ENCODE assay signal across 1 cellular context in genomic region chr10:14601872-14602725, GRCh38.
TF ChIP-seq lines count a peak whose summit lies in the region.

No MANE protein-coding gene starts in this region.

TF ChIP-seq in GM12878, 131 proteins besides CTCF, POLR2A, EP300 and RAD21 (continued from another document and continues in another):
- TF ChIP-seq MLLT1 (IDR thresholded peaks at IDR 0.05) (peak; percentile 79; the same call in 1 of the 2 replicates), PML (IDR thresholded peaks at IDR 0.05; ENCODE audit: low read length) (peak; percentile 65; the same call in 1 of the 2 replicates), RELB (IDR thresholded peaks at IDR 0.05; ENCODE audit: low read depth) (peak; percentile 85), BCL3 (IDR thresholded peaks at IDR 0.05; ENCODE audit: borderline replicate concordance, insufficient read depth, low read depth, low read length, poor library complexity, severe bottlenecking) (peak; percentile 33), TBL1XR1 (IDR thresholded peaks at IDR 0.05; ENCODE audit: low read depth, low read length) (0 out of 2 replicates have a peak, but pooled peaks have one; percentile 42), ETV6 (conservative IDR thresholded peaks at IDR 0.05 in 1 of 2, IDR thresholded peaks at IDR 0.05 in 1 of 2; ENCODE audit: borderline replicate concordance in 1 of 2, low read depth in 1 of 2) (peak in 1 of 2 experiments; percentile 42; a peak in 1 of 4 replicates), ZNF217 (IDR thresholded peaks at IDR 0.05) (0 out of 2 replicates have a peak, but pooled peaks have one; percentile 23), ZBTB40 (IDR thresholded peaks at IDR 0.05; ENCODE audit: borderline replicate concordance) (peak; percentile 57; the same call in 1 of the 2 replicates), MEF2B (IDR thresholded peaks at IDR 0.05; ENCODE audit: partially characterized antibody, poor library complexity, severe bottlenecking) (peak; percentile 74), CREB1 (IDR thresholded peaks at IDR 0.05; ENCODE audit: low read depth) (peak; percentile 74), SKIL (IDR thresholded peaks at IDR 0.05; ENCODE audit: low read depth, poor library complexity, severe bottlenecking) (peak; percentile 60), CREM (IDR thresholded peaks at IDR 0.05; ENCODE audit: low read depth) (peak; percentile 73; the same call in 1 of the 2 replicates), ZBTB33 (IDR thresholded peaks at IDR 0.05) (no peak), BCL11A (IDR thresholded peaks at IDR 0.05; ENCODE audit: low read depth, low read length) (peak; percentile 61), ZBED1 (IDR thresholded peaks at IDR 0.05; ENCODE audit: borderline replicate concordance) (peak; percentile 71; the same call in 1 of the 2 replicates), HDAC6 (IDR thresholded peaks at IDR 0.05; ENCODE audit: unreplicated experiment) (no peak), YY1 (IDR thresholded peaks at IDR 0.05; ENCODE audit: low read depth, low read length) (peak; percentile 43; the same call in 1 of the 2 replicates), JUNB (IDR thresholded peaks at IDR 0.05) (peak; percentile 71), FOXM1 (IDR thresholded peaks at IDR 0.05; ENCODE audit: low read depth, low read length) (peak; percentile 45; the same call in 1 of the 2 replicates), SUPT20H (IDR thresholded peaks at IDR 0.05; ENCODE audit: borderline replicate concordance, control insufficient read depth, low read depth, low read length) (no peak), YBX1 (IDR thresholded peaks at IDR 0.05) (no peak), NRF1 (conservative IDR thresholded peaks at IDR 0.05; ENCODE audit: low read depth, low read length) (no peak), SIN3A (IDR thresholded peaks at IDR 0.05; ENCODE audit: low read depth, low read length) (0 out of 2 replicates have a peak, but pooled peaks have one; percentile 79), IKZF2 (IDR thresholded peaks at IDR 0.05) (peak; percentile 79 to 80), MEF2A (IDR thresholded peaks at IDR 0.05; ENCODE audit: insufficient read depth, low read depth, low read length) (peak; percentile 67; the same call in 1 of the 2 replicates), ZSCAN29 (IDR thresholded peaks at IDR 0.05) (no peak), RFX5 (IDR thresholded peaks at IDR 0.05; ENCODE audit: low read depth, low read length) (0 out of 2 replicates have a peak, but pooled peaks have one; percentile 28), NBN (IDR thresholded peaks at IDR 0.05) (0 out of 2 replicates have a peak, but pooled peaks have one; percentile 59), ZBTB11 (CRISPR knock-in tag; IDR thresholded peaks at IDR 0.05) (peak; percentile 47), MAX (IDR thresholded peaks at IDR 0.05; ENCODE audit: low read depth, low read length) (peak; percentile 52; the same call in 1 of the 2 replicates), MTA2 (IDR thresholded peaks at IDR 0.05; ENCODE audit: low read depth) (peak; percentile 53; the same call in 1 of the 2 replicates), TCF12 (IDR thresholded peaks at IDR 0.05; ENCODE audit: low read depth, low read length) (peak; percentile 11; the same call in 1 of the 2 replicates), ATF2 (IDR thresholded peaks at IDR 0.05; ENCODE audit: low read length) (peak; percentile 85), DPF2 (IDR thresholded peaks at IDR 0.05) (0 out of 2 replicates have a peak, but pooled peaks have one; percentile 62), SPI1 (IDR thresholded peaks at IDR 0.05; ENCODE audit: borderline replicate concordance, insufficient read depth, low read depth, low read length) (peak; percentile 35; the same call in 1 of the 2 replicates), POU2F2 (IDR thresholded peaks at IDR 0.05; ENCODE audit: borderline replicate concordance, low read depth, low read length) (peak; percentile 44; the same call in 2 of the 3 replicates), PKNOX1 (IDR thresholded peaks at IDR 0.05) (peak; percentile 59; the same call in 1 of the 2 replicates), MTA3 (IDR thresholded peaks at IDR 0.05; ENCODE audit: borderline replicate concordance, low read length) (0 out of 2 replicates have a peak, but pooled peaks have one; percentile 38), ASH2L (IDR thresholded peaks at IDR 0.05; ENCODE audit: borderline replicate concordance, low read depth) (no peak)
